In genomic region chr12:99706736-99707473, GRCh38 we compare ENCODE assay signal across 18 cellular contexts. TPM values are rescaled to one million over a fixed set of nuclear protein-coding genes. Genes with fewer than 3 reads are reported as not detected.
"Had no signal": no experiment of that assay in that cellular context is flagged by ENCODE, and none has a peak within 500 bp of the region (broad histone marks: within the 10 kb centered on the region; RNA-seq: fewer than 3 reads in every experiment).

No MANE protein-coding gene starts in this region.

- DNase-seq: activated CD4-positive, alpha-beta T cell treated with anti-CD3 and anti-CD28 coated beads for 1 hour; activated CD4-positive, alpha-beta T cell treated with anti-CD3 and anti-CD28 coated beads, Interleukin-2, amount 50 U/mL, for 4 hours; activated naive CD4-positive, alpha-beta T cell treated with Interleukin-2 at 50 U/mL for 16 hours; activated naive CD8-positive, alpha-beta T cell treated with anti-CD3 and anti-CD28 coated beads, Interleukin-2, amount 50 U/mL, for 24 hours; activated T-cell treated with anti-CD3 and anti-CD28 coated beads for 4 hours; aorta; esophagus squamous epithelium; glutamatergic neuron; stimulated activated naive CD8-positive, alpha-beta T cell treated with anti-CD3 and anti-CD28 coated beads, Interleukin-15, Interleukin-2, amounts not matched to agents 100 U/mL and 50 U/mL, for 24 hours; T-helper 1 cell; T1000; transverse colon had no signal

- H3K9me3 ChIP-seq: esophagus squamous epithelium, prostate gland, right lobe of liver, transverse colon had no signal

- H3K4me1 Mint-ChIP-seq: activated naive CD8-positive, alpha-beta T cell treated with anti-CD3 and anti-CD28 coated beads, Interleukin-2, amount 50 U/mL, for 24 hours; activated T-helper 17 cell treated with anti-CD3 and anti-CD28 coated beads, Interleukin-2, amount 50 U/mL, for 72 hours; nephron had no signal

- ATAC-seq: activated naive CD8-positive, alpha-beta T cell treated with anti-CD3 and anti-CD28 coated beads, Interleukin-2, amount 50 U/mL, for 24 hours; activated T-helper 17 cell treated with anti-CD3 and anti-CD28 coated beads, Interleukin-2, amount 50 U/mL, for 72 hours; stimulated activated naive CD8-positive, alpha-beta T cell treated with anti-CD3 and anti-CD28 coated beads, Interleukin-15, Interleukin-2, amounts not matched to agents 100 U/mL and 50 U/mL, for 24 hours had no signal

- H3K27ac Mint-ChIP-seq: activated naive CD8-positive, alpha-beta T cell treated with anti-CD3 and anti-CD28 coated beads, Interleukin-2, amount 50 U/mL, for 24 hours; activated T-helper 17 cell treated with anti-CD3 and anti-CD28 coated beads, Interleukin-2, amount 50 U/mL, for 72 hours; nephron had no signal

- H3K4me1 ChIP-seq: esophagus squamous epithelium, prostate gland, right lobe of liver, transverse colon had no signal

- H3K4me3 Mint-ChIP-seq: activated naive CD8-positive, alpha-beta T cell treated with anti-CD3 and anti-CD28 coated beads, Interleukin-2, amount 50 U/mL, for 24 hours; activated T-helper 17 cell treated with anti-CD3 and anti-CD28 coated beads, Interleukin-2, amount 50 U/mL, for 72 hours; nephron had no signal

- H3K27ac ChIP-seq: esophagus squamous epithelium, prostate gland, right lobe of liver, transverse colon had no signal

- H3K4me2 ChIP-seq: smooth muscle cell had no signal

- H3K9me3 Mint-ChIP-seq: activated naive CD8-positive, alpha-beta T cell treated with anti-CD3 and anti-CD28 coated beads, Interleukin-2, amount 50 U/mL, for 24 hours; nephron had no signal

- H3K27me3 ChIP-seq: esophagus squamous epithelium, right lobe of liver, transverse colon had no signal

- H3K4me3 ChIP-seq: esophagus squamous epithelium, prostate gland, right lobe of liver, smooth muscle cell, transverse colon had no signal

- H3K27me3 Mint-ChIP-seq: activated naive CD8-positive, alpha-beta T cell treated with anti-CD3 and anti-CD28 coated beads, Interleukin-2, amount 50 U/mL, for 24 hours; activated T-helper 17 cell treated with anti-CD3 and anti-CD28 coated beads, Interleukin-2, amount 50 U/mL, for 72 hours had no signal

- H3K36me3 ChIP-seq: esophagus squamous epithelium, prostate gland, right lobe of liver, transverse colon had no signal

RNA-seq across cellular contexts. Expression of gene GARIN6, which starts 59.4 kb away (rescaled TPM):
- polyA plus RNA-seq: aorta, liver, smooth muscle cell had no signal
